In the genomic region with DNA sequence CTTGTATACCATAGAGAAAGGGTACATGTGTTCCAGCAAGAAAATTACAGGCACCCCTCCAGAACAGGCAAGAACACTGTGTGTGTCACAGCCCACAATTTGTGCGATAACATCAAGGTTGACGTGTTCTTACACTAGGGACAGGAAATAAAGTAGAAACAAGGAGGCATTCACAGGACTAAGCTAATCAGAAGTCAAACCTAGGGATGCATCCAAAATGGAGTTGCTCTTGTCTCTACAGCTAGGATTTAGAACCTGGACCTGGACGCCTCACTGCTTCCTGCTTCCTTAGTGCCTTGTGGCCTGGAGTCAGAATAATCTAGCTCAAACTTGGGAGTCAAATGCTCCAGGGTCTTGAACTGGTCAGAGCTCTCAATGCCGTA, we compare ENCODE assay signal across 30 cellular contexts.
"Had no signal": no experiment of that assay in that cellular context is flagged by ENCODE, and none has a peak within 500 bp of the region (broad histone marks: within the 10 kb centered on the region; RNA-seq: fewer than 3 reads in every experiment).

No MANE protein-coding gene starts in this region.

- H3K9me3 Mint-ChIP-seq: activated CD4-positive, alpha-beta memory T cell treated with anti-CD3 and anti-CD28 coated beads, Interleukin-2, amount 10 ng/mL, durations not matched to agents 7 days and 5 days; activated CD4-positive, alpha-beta T cell treated with anti-CD3 and anti-CD28 coated beads, Interleukin-2, amount 10 ng/mL, durations not matched to agents 7 days and 5 days; activated naive CD4-positive, alpha-beta T cell treated with anti-CD3 and anti-CD28 coated beads, Interleukin-2, amount 10 ng/mL, durations not matched to agents 7 days and 5 days; activated naive CD8-positive, alpha-beta T cell treated with anti-CD3 and anti-CD28 coated beads, Interleukin-2, amount 10 ng/mL, durations not matched to agents 7 days and 5 days; activated T-cell treated with anti-CD3 and anti-CD28 coated beads, Interleukin-2, amount 50 U/mL, for 24 hours; neural crest cell had no signal

- DNase-seq: activated CD4-positive, alpha-beta memory T cell treated with anti-CD3 and anti-CD28 coated beads, Interleukin-2, amount 10 ng/mL, durations not matched to agents 7 days and 5 days; activated CD4-positive, alpha-beta T cell treated with anti-CD3 and anti-CD28 coated beads, Interleukin-2, amount 10 ng/mL, durations not matched to agents 7 days and 5 days; activated CD4-positive, CD25-positive, alpha-beta regulatory T cell treated with anti-CD3 and anti-CD28 coated beads, Interleukin-2, amount 50 U/mL, for 72 hours; activated CD8-positive, alpha-beta memory T cell treated with anti-CD3 and anti-CD28 coated beads, Interleukin-2, amount 50 U/mL, for 48 hours; activated gamma-delta T cell; activated naive CD4-positive, alpha-beta T cell treated with anti-CD3 and anti-CD28 coated beads, Interleukin-2, amount 10 ng/mL, durations not matched to agents 7 days and 5 days; activated naive CD8-positive, alpha-beta T cell treated with anti-CD3 and anti-CD28 coated beads, Interleukin-2, amount 10 ng/mL, durations not matched to agents 7 days and 5 days; activated T-cell treated with anti-CD3 and anti-CD28 coated beads, Interleukin-2, amount 50 U/mL, for 24 hours; endodermal cell; esophagus squamous epithelium; islet precursor cell; left colon; midbrain; naive thymus-derived CD4-positive, alpha-beta T cell; pancreas; retina; stimulated activated CD4-positive, alpha-beta T cell treated with anti-CD3 and anti-CD28 coated beads, Interleukin-1b, Interleukin-23, amount 100 ng/mL, for 48 hours; stimulated activated CD4-positive, alpha-beta T cell treated with anti-CD3 and anti-CD28 coated beads, Interleukin-4, amount 100 ng/mL, for 4 hours; stimulated activated CD8-positive, alpha-beta memory T cell treated with anti-CD3 and anti-CD28 coated beads, Interleukin-4, amount 100 ng/mL, for 48 hours; tibial artery had no signal

- H3K9me3 ChIP-seq: ascending aorta, esophagus squamous epithelium, pancreas, prostate gland, suprapubic skin, tibial artery had no signal

- H3K4me2 ChIP-seq: hepatocyte, smooth muscle cell had no signal

- H3K79me2 ChIP-seq: hepatocyte had no signal

- H3K4me3 ChIP-seq: ascending aorta, esophagus squamous epithelium, hepatocyte, pancreas, prostate gland, smooth muscle cell, suprapubic skin, tibial artery had no signal

- H3K4me1 Mint-ChIP-seq: activated CD4-positive, alpha-beta T cell treated with anti-CD3 and anti-CD28 coated beads, Interleukin-2, amount 10 ng/mL, durations not matched to agents 7 days and 5 days; activated naive CD4-positive, alpha-beta T cell treated with anti-CD3 and anti-CD28 coated beads, Interleukin-2, amount 10 ng/mL, durations not matched to agents 7 days and 5 days; activated naive CD8-positive, alpha-beta T cell treated with anti-CD3 and anti-CD28 coated beads, Interleukin-2, amount 10 ng/mL, durations not matched to agents 7 days and 5 days; endodermal cell; memory B cell; naive thymus-derived CD4-positive, alpha-beta T cell; stimulated activated memory B cell treated with anti-CD40 and anti-IgM and Interleukin-4, amounts not matched to agents 10 μg/mL and 1 μg/mL and 100 μg/mL, for 72 hours had no signal

- H3K27ac ChIP-seq: ascending aorta, hepatocyte, pancreas, prostate gland, suprapubic skin, tibial artery, VCaP had no signal

- H3K27me3 Mint-ChIP-seq: activated CD4-positive, alpha-beta T cell treated with anti-CD3 and anti-CD28 coated beads, Interleukin-2, amount 10 ng/mL, durations not matched to agents 7 days and 5 days; activated T-cell treated with anti-CD3 and anti-CD28 coated beads, Interleukin-2, amount 50 U/mL, for 24 hours; memory B cell had no signal

- H3K27me3 ChIP-seq: ascending aorta, esophagus squamous epithelium, pancreas, suprapubic skin had no signal

- H3K4me1 ChIP-seq: ascending aorta, pancreas, prostate gland, tibial artery had no signal

- H3K4me3 Mint-ChIP-seq: activated CD4-positive, alpha-beta memory T cell treated with anti-CD3 and anti-CD28 coated beads, Interleukin-2, amount 10 ng/mL, durations not matched to agents 7 days and 5 days; activated CD4-positive, alpha-beta T cell treated with anti-CD3 and anti-CD28 coated beads, Interleukin-2, amount 10 ng/mL, durations not matched to agents 7 days and 5 days; activated naive CD4-positive, alpha-beta T cell treated with anti-CD3 and anti-CD28 coated beads, Interleukin-2, amount 10 ng/mL, durations not matched to agents 7 days and 5 days; activated naive CD8-positive, alpha-beta T cell treated with anti-CD3 and anti-CD28 coated beads, Interleukin-2, amount 10 ng/mL, durations not matched to agents 7 days and 5 days; activated T-cell treated with anti-CD3 and anti-CD28 coated beads, Interleukin-2, amount 50 U/mL, for 24 hours; brain; endodermal cell; memory B cell; naive thymus-derived CD4-positive, alpha-beta T cell; neural crest cell; stimulated activated memory B cell treated with anti-CD40 and anti-IgM and Interleukin-4, amounts not matched to agents 10 μg/mL and 1 μg/mL and 100 μg/mL, for 72 hours had no signal

- H3K36me3 ChIP-seq: ascending aorta, esophagus squamous epithelium, pancreas, prostate gland, suprapubic skin, tibial artery had no signal

- H3K36me3 Mint-ChIP-seq: activated naive CD4-positive, alpha-beta T cell treated with anti-CD3 and anti-CD28 coated beads, Interleukin-2, amount 10 ng/mL, durations not matched to agents 7 days and 5 days; activated naive CD8-positive, alpha-beta T cell treated with anti-CD3 and anti-CD28 coated beads, Interleukin-2, amount 10 ng/mL, durations not matched to agents 7 days and 5 days; brain; stimulated activated memory B cell treated with anti-CD40 and anti-IgM and Interleukin-4, amounts not matched to agents 10 μg/mL and 1 μg/mL and 100 μg/mL, for 72 hours had no signal

- ATAC-seq: left colon; naive thymus-derived CD4-positive, alpha-beta T cell; stimulated activated memory B cell treated with anti-CD40 and anti-IgM and Interleukin-4, amounts not matched to agents 10 μg/mL and 1 μg/mL and 100 μg/mL, for 72 hours had no signal

- H3K27ac Mint-ChIP-seq: activated CD4-positive, alpha-beta memory T cell treated with anti-CD3 and anti-CD28 coated beads, Interleukin-2, amount 10 ng/mL, durations not matched to agents 7 days and 5 days; activated CD4-positive, alpha-beta T cell treated with anti-CD3 and anti-CD28 coated beads, Interleukin-2, amount 10 ng/mL, durations not matched to agents 7 days and 5 days; activated naive CD4-positive, alpha-beta T cell treated with anti-CD3 and anti-CD28 coated beads, Interleukin-2, amount 10 ng/mL, durations not matched to agents 7 days and 5 days; activated naive CD8-positive, alpha-beta T cell treated with anti-CD3 and anti-CD28 coated beads, Interleukin-2, amount 10 ng/mL, durations not matched to agents 7 days and 5 days; activated T-cell treated with anti-CD3 and anti-CD28 coated beads, Interleukin-2, amount 50 U/mL, for 24 hours; brain; endodermal cell; memory B cell; naive thymus-derived CD4-positive, alpha-beta T cell; stimulated activated memory B cell treated with anti-CD40 and anti-IgM and Interleukin-4, amounts not matched to agents 10 μg/mL and 1 μg/mL and 100 μg/mL, for 72 hours had no signal

- H2AFZ ChIP-seq: hepatocyte had no signal
